23 cellular contexts compared by ENCODE assay signal in the genomic region with DNA sequence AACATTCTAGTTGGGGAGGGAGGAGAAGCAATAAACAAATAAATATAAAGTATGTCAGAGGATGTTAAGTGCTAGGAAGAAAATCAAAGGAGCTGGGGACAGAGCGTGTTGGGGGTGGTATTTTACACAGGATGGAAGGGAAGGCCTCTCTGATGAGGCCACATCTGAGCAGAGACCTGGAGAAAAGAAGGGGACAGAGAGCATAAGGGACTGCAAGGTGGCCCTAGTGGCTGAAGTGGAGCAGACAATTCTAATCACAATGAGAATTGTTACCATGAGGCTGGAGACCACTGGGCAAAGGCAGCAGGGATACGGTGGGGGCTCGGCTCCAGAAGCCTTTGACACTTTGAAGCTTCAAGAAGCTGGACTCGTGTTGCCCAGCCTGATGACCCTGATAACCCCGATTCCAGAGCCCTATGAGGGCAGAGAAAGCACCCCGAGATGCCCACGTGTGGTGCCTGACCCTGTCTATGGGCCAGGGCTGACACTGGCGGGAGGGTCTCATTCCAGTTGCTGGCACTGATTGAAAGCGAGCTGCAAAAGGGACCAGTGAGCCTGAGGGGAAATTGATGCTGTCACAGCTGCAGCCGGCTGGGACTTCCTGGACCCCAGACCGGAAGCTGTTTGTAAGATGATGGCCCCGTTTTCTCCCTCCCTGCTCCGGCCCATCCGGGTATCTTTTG.
"Had no signal": no experiment of that assay in that cellular context is flagged by ENCODE, and none has a peak within 500 bp of the region (broad histone marks: within the 10 kb centered on the region; RNA-seq: fewer than 3 reads in every experiment).

No MANE protein-coding gene starts in this region.

- H3K4me3 ChIP-seq: breast epithelium, dorsolateral prefrontal cortex, heart right ventricle, left lung, lung, pancreas, skin epidermis, tibial artery had no signal

- H3K36me3 ChIP-seq: breast epithelium, heart right ventricle, left lung, pancreas, tibial artery had no signal

- H3K9me3 Mint-ChIP-seq: activated CD8-positive, alpha-beta T cell treated with anti-CD3 and anti-CD28 coated beads for 36 hours; central memory CD8-positive, alpha-beta T cell; stimulated activated naive CD8-positive, alpha-beta T cell treated with anti-CD3 and anti-CD28 coated beads, Interleukin-15, Interleukin-2, amounts not matched to agents 100 ng/mL and 50 ng/mL, for 24 hours; T-helper 1 cell treated with Interleukin-12 subunit alpha and Interleukin-12 subunit beta and Interleukin-4 antibody, amounts not matched to agents 30 μg/mL and 1 μg/mL, for 36 hours had no signal

- H3K27me3 ChIP-seq: breast epithelium, dorsolateral prefrontal cortex, heart right ventricle, pancreas, tibial artery had no signal

- H3K27ac ChIP-seq: breast epithelium, dorsolateral prefrontal cortex, epithelial cell of prostate, heart right ventricle, left lung, pancreas, skin epidermis, tibial artery had no signal

- ATAC-seq: activated CD8-positive, alpha-beta memory T cell treated with anti-CD3 and anti-CD28 coated beads, Interleukin-2, amount 10 ng/mL, durations not matched to agents 7 days and 5 days; activated CD8-positive, alpha-beta T cell treated with anti-CD3 and anti-CD28 coated beads for 36 hours; heart right ventricle; left lung; naive thymus-derived CD4-positive, alpha-beta T cell; pancreas; right cardiac atrium had no signal

- H3K27ac Mint-ChIP-seq: activated CD8-positive, alpha-beta memory T cell treated with anti-CD3 and anti-CD28 coated beads, Interleukin-2, amount 10 ng/mL, durations not matched to agents 7 days and 5 days; activated CD8-positive, alpha-beta T cell treated with anti-CD3 and anti-CD28 coated beads for 36 hours; activated naive CD8-positive, alpha-beta T cell treated with anti-CD3 and anti-CD28 coated beads for 36 hours; stimulated activated naive CD8-positive, alpha-beta T cell treated with anti-CD3 and anti-CD28 coated beads, Interleukin-15, Interleukin-2, amounts not matched to agents 100 ng/mL and 50 ng/mL, for 24 hours; T-helper 1 cell treated with Interleukin-12 subunit alpha and Interleukin-12 subunit beta and Interleukin-4 antibody, amounts not matched to agents 30 μg/mL and 1 μg/mL, for 36 hours had no signal

- DNase-seq: activated CD4-positive, alpha-beta T cell treated with anti-CD3 and anti-CD28 coated beads for 48 hours; activated CD8-positive, alpha-beta memory T cell treated with anti-CD3 and anti-CD28 coated beads, Interleukin-2, amount 10 ng/mL, durations not matched to agents 7 days and 5 days; activated CD8-positive, alpha-beta T cell treated with anti-CD3 and anti-CD28 coated beads for 36 hours; activated naive CD4-positive, alpha-beta T cell; activated naive CD8-positive, alpha-beta T cell treated with anti-CD3 and anti-CD28 coated beads for 36 hours; activated T-cell treated with anti-CD3 and anti-CD28 coated beads for 4 hours; dorsolateral prefrontal cortex; heart right ventricle; kidney; left lung; naive thymus-derived CD4-positive, alpha-beta T cell; pancreas; right cardiac atrium; stimulated activated CD4-positive, alpha-beta T cell treated with anti-CD3 and anti-CD28 coated beads, Interleukin-1b, Interleukin-23, amount 100 ng/mL, for 48 hours; substantia nigra had no signal

- H3K36me3 Mint-ChIP-seq: activated CD8-positive, alpha-beta memory T cell treated with anti-CD3 and anti-CD28 coated beads, Interleukin-2, amount 10 ng/mL, durations not matched to agents 7 days and 5 days had no signal

- H3K4me1 ChIP-seq: breast epithelium, heart right ventricle, left lung, pancreas, tibial artery had no signal

- H3K9me3 ChIP-seq: breast epithelium, heart right ventricle, left lung, pancreas, tibial artery had no signal
